ENCODE assay signal across 19 cellular contexts in the genomic region with DNA sequence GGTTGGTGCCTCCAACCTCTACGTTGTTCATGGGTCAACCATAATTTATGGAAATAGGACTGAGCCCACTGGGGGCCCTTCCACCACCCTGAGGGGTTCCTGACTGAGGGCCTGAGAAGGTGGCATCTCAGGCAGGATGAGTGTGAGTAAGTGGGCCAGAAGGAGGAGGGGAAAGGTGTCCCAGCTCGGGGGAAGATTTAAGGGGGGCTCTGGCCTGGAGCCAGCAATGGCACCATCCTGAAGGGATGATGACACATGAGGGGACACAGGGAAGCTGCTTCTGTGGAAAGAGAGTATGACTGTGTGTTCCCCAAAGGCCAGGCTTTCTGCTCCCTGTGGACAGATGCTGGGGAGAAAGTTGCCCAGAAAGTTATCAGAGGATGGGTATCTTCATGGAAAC. TPM values are rescaled to one million over a fixed set of nuclear protein-coding genes. Genes with fewer than 3 reads are reported as not detected.
"Had no signal": no experiment of that assay in that cellular context is flagged by ENCODE, and none has a peak within 500 bp of the region (broad histone marks: within the 10 kb centered on the region; RNA-seq: fewer than 3 reads in every experiment).

No MANE protein-coding gene starts in this region.

- H3K27me3 ChIP-seq: brain microvascular endothelial cell, SJSA1 had no signal

- H3K27ac ChIP-seq: brain microvascular endothelial cell, SJSA1 had no signal

- ATAC-seq: activated CD4-positive, CD25-positive, alpha-beta regulatory T cell treated with anti-CD3 and anti-CD28 coated beads, Interleukin-2, amount 50 U/mL, for 24 hours; activated T-cell treated with anti-CD3 and anti-CD28 coated beads, Interleukin-2, amount 50 U/mL, for 4 hours; PC-3 had no signal

- H3K27ac Mint-ChIP-seq: activated naive CD4-positive, alpha-beta T cell treated with anti-CD3 and anti-CD28 coated beads for 36 hours; T-helper 1 cell treated with Interleukin-12 subunit alpha and Interleukin-12 subunit beta and Interleukin-4 antibody, amounts not matched to agents 30 μg/mL and 1 μg/mL, for 36 hours had no signal

- DNase-seq: activated CD4-positive, alpha-beta T cell treated with anti-CD3 and anti-CD28 coated beads for 4 hours; activated CD4-positive, alpha-beta T cell treated with anti-CD3 and anti-CD28 coated beads, Interleukin-2, amount 50 U/mL, for 48 hours; activated effector memory CD4-positive, alpha-beta T cell treated with anti-CD3 and anti-CD28 coated beads, Interleukin-2, amount 50 U/mL, for 16 hours; activated naive CD4-positive, alpha-beta T cell treated with anti-CD3 and anti-CD28 coated beads for 36 hours; activated T-cell treated with anti-CD3 and anti-CD28 coated beads, Interleukin-2, amount 50 U/mL, for 4 hours; amniotic stem cell; brain microvascular endothelial cell; Karpas-422; MM.1S; NCI-H1105; NCI-H1436; NCI-H1694 treated with DMSO at 0.1 percent for 48 hours; NCI-H2081; NCI-H510A treated with DMSO at 0.1 percent for 48 hours; PC-3; SHP77 had no signal

- H3K4me3 Mint-ChIP-seq: activated naive CD4-positive, alpha-beta T cell treated with anti-CD3 and anti-CD28 coated beads for 36 hours; activated T-cell treated with anti-CD3 and anti-CD28 coated beads, Interleukin-2, amount 50 U/mL, for 4 hours; T-helper 1 cell treated with Interleukin-12 subunit alpha and Interleukin-12 subunit beta and Interleukin-4 antibody, amounts not matched to agents 30 μg/mL and 1 μg/mL, for 36 hours had no signal

- H3K9me3 Mint-ChIP-seq: activated T-cell treated with anti-CD3 and anti-CD28 coated beads, Interleukin-2, amount 50 U/mL, for 4 hours had no signal

- H3K36me3 ChIP-seq: brain microvascular endothelial cell, SJSA1 had no signal

- H3K4me3 ChIP-seq: SJSA1 had no signal

RNA-seq across cellular contexts. Expression of gene MYL4, which starts 18.7 kb away (rescaled TPM):
- total RNA-seq: activated naive CD4-positive, alpha-beta T cell treated with anti-CD3 and anti-CD28 coated beads for 36 hours; activated T-cell treated with anti-CD3 and anti-CD28 coated beads, Interleukin-2, amount 50 U/mL, for 4 hours had no signal

RNA-seq across cellular contexts. Expression of gene ITGB3, which starts 25.8 kb away (rescaled TPM):
- total RNA-seq: activated naive CD4-positive, alpha-beta T cell treated with anti-CD3 and anti-CD28 coated beads for 36 hours had no signal
